ENCODE assay signal across 21 cellular contexts in genomic region chr11:13836666-13837065, GRCh38.
DNase-seq lines count a peak whose midpoint lies in the region; ATAC-seq, FAIRE-seq and TF ChIP-seq lines count a peak whose summit lies in the region.
"Had no signal": no experiment of that assay in that cellular context is flagged by ENCODE, and none has a peak within 500 bp of the region (broad histone marks: within the 10 kb centered on the region; RNA-seq: fewer than 3 reads in every experiment).

No MANE protein-coding gene starts in this region.

- H3K36me3 ChIP-seq in HCT116 (ENCODE audit: control insufficient read depth in 1 of 2, insufficient read depth in 2 of 2, low read length in 2 of 2) (no peaks in the 10 kb centered on the region), OCI-LY7 (ENCODE audit: insufficient read depth, low read length) (no peaks in the 10 kb centered on the region; the same call in 1 of the 2 replicates), keratinocyte (ENCODE audit: control insufficient read depth in 2 of 2, extremely low read depth in 1 of 2, insufficient read depth in 2 of 2, low read length in 2 of 2) (no peaks in the 10 kb centered on the region)
- H3K36me3 ChIP-seq: BLaER1, HAP-1 had no signal

- H4K20me1 ChIP-seq in HCT116 (ENCODE audit: insufficient read depth) (no peaks in the 10 kb centered on the region), OCI-LY7 (ENCODE audit: insufficient read depth, low read length) (no peaks in the 10 kb centered on the region), keratinocyte (ENCODE audit: control insufficient read depth, extremely low read depth, insufficient read depth, low read length) (no peaks in the 10 kb centered on the region)
- H4K20me1 ChIP-seq: BLaER1 had no signal

- peaks cover 3% of the 10 kb centered on the region for H3K9me1 ChIP-seq in keratinocyte (ENCODE audit: control insufficient read depth, extremely low read depth, insufficient read depth, low read length)

- RAD21 ChIA-PET in HCT116 (lab: Charles Lee; ENCODE audit: low non-redundant PET in 1 of 2, low total read pairs in 2 of 2, uncharacterized antibody in 2 of 2, unreplicated experiment in 2 of 2): no interaction called here

- H3K27me3 ChIP-seq in HCT116 (ENCODE audit: insufficient read depth, low read length): peaks cover 26% of the 10 kb centered on the region; the same call in 1 of the 2 replicates
- peaks cover 34% of the 10 kb centered on the region for H3K27me3 ChIP-seq in keratinocyte (ENCODE audit: control insufficient read depth, extremely low read depth, insufficient read depth, low read length)
- H3K27me3 ChIP-seq: BLaER1 had no signal

- no TSS peak for BruUV-seq in HCT116 (replicated peaks; lab: Mats Ljungman, UMichigan)
- BruUV-seq in OCI-LY7 (replicated peaks; lab: Mats Ljungman, UMichigan): no TSS peak

- no peak overlapping the region for H3K9ac ChIP-seq in HCT116 (ENCODE audit: low read length)
- no peak overlapping the region for H3K9ac ChIP-seq in keratinocyte (ENCODE audit: control insufficient read depth, extremely low read depth, insufficient read depth, low read length)
- H3K9ac ChIP-seq: BLaER1 had no signal

- no peak for TF ChIP-seq POLR2A in HCT116 (IDR thresholded peaks at IDR 0.05; ENCODE audit: borderline replicate concordance, extremely low read depth, insufficient read depth, insufficient read length)

- dilution Hi-C loops in keratinocyte (cut with MboI; ENCODE audit: extremely low pct_ligation_motif_present, low sequenced_read_pairs): no loop called here

- H3K27ac ChIP-seq in HCT116 (ENCODE audit: low read depth, low read length) (no peak overlapping the region), OCI-LY7 (ENCODE audit: low read depth, low read length, poor library complexity, severe bottlenecking) (no peak overlapping the region), keratinocyte (ENCODE audit: control insufficient read depth, insufficient read depth, low read length) (no peak overlapping the region)
- H3K27ac ChIP-seq: BLaER1, C4-2B had no signal

- CTCF ChIA-PET in HCT116 (lab: Charles Lee) (interaction anchor here (0.9 kb wide), 1 partner anchor 35 kb away, joined by 3 read pairs; no protein-coding TSS in a partner anchor), OCI-LY7 (lab: Charles Lee; ENCODE audit: unreplicated experiment) (interaction anchor here (0.7 to 1.1 kb wide), 2 partner anchors 11 to 64 kb away, joined by 3 read pairs; no protein-coding TSS in a partner anchor)

- H3K4me3 ChIP-seq in HCT116 (replicated peaks in 1 of 2; ENCODE audit: low read depth in 1 of 2, low read length in 2 of 2) (no peak overlapping the region), OCI-LY7 (ENCODE audit: low read depth, low read length, poor library complexity, severe bottlenecking) (no peak overlapping the region), keratinocyte (ENCODE audit: control insufficient read depth in 2 of 3, extremely low read depth in 1 of 3, insufficient read depth in 2 of 3, low read depth in 1 of 3, low read length in 3 of 3) (no peak overlapping the region)
- H3K4me3 ChIP-seq: BLaER1, GM23338, HAP-1 had no signal

- H3K9me2 ChIP-seq in HCT116 (ENCODE audit: insufficient read depth) (no peaks in the 10 kb centered on the region), OCI-LY7 (ENCODE audit: insufficient read depth, low read length) (no peaks in the 10 kb centered on the region)

- no peak overlapping the region for H2AFZ ChIP-seq in HCT116 (ENCODE audit: low read depth, low read length, poor library complexity, severe bottlenecking)
- peak overlapping the region; percentile 52; the same call in 1 of the 2 replicates for H2AFZ ChIP-seq in OCI-LY7 (ENCODE audit: low read length)
- H2AFZ ChIP-seq in keratinocyte (ENCODE audit: control insufficient read depth, low read length): no peak overlapping the region
- H2AFZ ChIP-seq: GM23338 had no signal

- H3K4me2 ChIP-seq in HCT116 (ENCODE audit: low read length) (peak overlapping the region; percentile 56), OCI-LY7 (ENCODE audit: low read length) (0 out of 2 replicates have a peak overlapping the region, but pooled peaks have one; percentile 2), keratinocyte (ENCODE audit: control insufficient read depth, extremely low read depth, insufficient read depth, low read depth, low read length) (no peak overlapping the region)
- H3K4me2 ChIP-seq: BLaER1, GM23338 had no signal

- H3K9me3 ChIP-seq in HCT116 (ENCODE audit: control insufficient read depth in 1 of 2, insufficient read depth in 1 of 2, low read depth in 1 of 2, low read length in 2 of 2): no peaks in the 10 kb centered on the region
- H3K9me3 ChIP-seq in OCI-LY7 (ENCODE audit: low read length): peaks cover 4% of the 10 kb centered on the region; the same call in 1 of the 2 replicates
- no peaks in the 10 kb centered on the region for H3K9me3 ChIP-seq in keratinocyte (ENCODE audit: control insufficient read depth, low read depth, low read length)
- H3K9me3 ChIP-seq: Caco-2, HAP-1 had no signal

- TF ChIP-seq RAD21 in HCT116 (IDR thresholded peaks at IDR 0.05; ENCODE audit: low read depth): no peak

- POLR2A ChIA-PET in HCT116 (lab: Charles Lee): no interaction called here
- POLR2A ChIA-PET in OCI-LY7 (lab: Charles Lee): interaction anchor here (0.6 to 2.7 kb wide), 6 partner anchors 14 to 188 kb away, joined by 3 to 7 read pairs (median 4); no protein-coding TSS in a partner anchor

- intact Hi-C loops in HCT116 (cut with micrococcal nuclease) (no loop called here), OCI-LY7 (cut with micrococcal nuclease; ENCODE audit: unreplicated experiment) (no loop called here)

- H3K79me2 ChIP-seq in HCT116 (ENCODE audit: insufficient read depth, low read length) (no peaks in the 10 kb centered on the region), OCI-LY7 (ENCODE audit: insufficient read depth, low read depth, low read length) (no peaks in the 10 kb centered on the region), keratinocyte (ENCODE audit: control insufficient read depth, insufficient read depth, low read length) (no peaks in the 10 kb centered on the region)

- ATAC-seq in HCT116 (peak; percentile 28), HG03097 (IDR thresholded peaks at IDR 0.05; ENCODE audit: low FRiP score, unreplicated experiment) (no peak)
- ATAC-seq: GM23338 had no signal

- H3K4me1 ChIP-seq in HCT116 (ENCODE audit: control insufficient read depth in 1 of 2, insufficient read depth in 2 of 2, low read length in 2 of 2): peaks cover 6 to 31% of the 10 kb centered on the region in 2 experiments
- peaks cover 53% of the 10 kb centered on the region for H3K4me1 ChIP-seq in OCI-LY7 (ENCODE audit: insufficient read depth, low read length, poor library complexity, severe bottlenecking)
- H3K4me1 ChIP-seq in keratinocyte (ENCODE audit: control insufficient read depth, extremely low read depth, insufficient read depth, low read length): peaks cover 23% of the 10 kb centered on the region
- H3K4me1 ChIP-seq: BLaER1, Caco-2, HAP-1 had no signal

- FAIRE-seq in keratinocyte (lab: Jason Lieb, UNC): peak; percentile 65
- FAIRE-seq: D721Med, GM19239 had no signal

- DNase-seq in A172 (ENCODE audit: low spot score) (peak; percentile 25), HCT116 (ENCODE audit: low read depth, low spot score) (no peak), OCI-LY7 (ENCODE audit: low spot score) (no peak), keratinocyte (ENCODE audit: low read depth, low spot score) (no peak), GM19240 (ENCODE audit: insufficient read length, low spot score) (no peak), NCI-H2081 treated with DMSO at 0.1 percent for 48 hours (lab: John Stamatoyannopoulos, UW) (no peak), AG20443 (ENCODE audit: low spot score) (no peak)
- DNase-seq: 8988T; Caco-2; CD4-positive, CD25-positive, alpha-beta regulatory T cell; CD8-positive, alpha-beta T cell; DMS 273 treated with DMSO at 0.1 percent for 48 hours; DMS79; EL had no signal

- no peak for TF ChIP-seq CTCF in HCT116 (IDR thresholded peaks at IDR 0.05 in 2 of 3, conservative IDR thresholded peaks at IDR 0.05 in 1 of 3; ENCODE audit: borderline replicate concordance in 1 of 3, insufficient read depth in 1 of 3, low read depth in 2 of 3, low read length in 2 of 3)
- no peak for TF ChIP-seq CTCF in OCI-LY7 (conservative IDR thresholded peaks at IDR 0.05; ENCODE audit: low read length)
- TF ChIP-seq CTCF in keratinocyte (optimal IDR thresholded peaks at IDR 0.05 in 1 of 3, IDR thresholded peaks at IDR 0.05 in 1 of 3, conservative IDR thresholded peaks at IDR 0.05 in 1 of 3; ENCODE audit: extremely low read depth in 1 of 3, insufficient read depth in 2 of 3, low read length in 3 of 3): no peak

TF ChIP-seq in HCT116, 20 proteins besides CTCF, POLR2A, EP300 and RAD21:
- no peak for TF ChIP-seq CEBPB (IDR thresholded peaks at IDR 0.05; ENCODE audit: low read depth)
- TF ChIP-seq TCF7L2 (IDR thresholded peaks at IDR 0.05; ENCODE audit: borderline replicate concordance, extremely low read depth, insufficient read depth, insufficient read length): no peak
- TF ChIP-seq, protein P1, sequence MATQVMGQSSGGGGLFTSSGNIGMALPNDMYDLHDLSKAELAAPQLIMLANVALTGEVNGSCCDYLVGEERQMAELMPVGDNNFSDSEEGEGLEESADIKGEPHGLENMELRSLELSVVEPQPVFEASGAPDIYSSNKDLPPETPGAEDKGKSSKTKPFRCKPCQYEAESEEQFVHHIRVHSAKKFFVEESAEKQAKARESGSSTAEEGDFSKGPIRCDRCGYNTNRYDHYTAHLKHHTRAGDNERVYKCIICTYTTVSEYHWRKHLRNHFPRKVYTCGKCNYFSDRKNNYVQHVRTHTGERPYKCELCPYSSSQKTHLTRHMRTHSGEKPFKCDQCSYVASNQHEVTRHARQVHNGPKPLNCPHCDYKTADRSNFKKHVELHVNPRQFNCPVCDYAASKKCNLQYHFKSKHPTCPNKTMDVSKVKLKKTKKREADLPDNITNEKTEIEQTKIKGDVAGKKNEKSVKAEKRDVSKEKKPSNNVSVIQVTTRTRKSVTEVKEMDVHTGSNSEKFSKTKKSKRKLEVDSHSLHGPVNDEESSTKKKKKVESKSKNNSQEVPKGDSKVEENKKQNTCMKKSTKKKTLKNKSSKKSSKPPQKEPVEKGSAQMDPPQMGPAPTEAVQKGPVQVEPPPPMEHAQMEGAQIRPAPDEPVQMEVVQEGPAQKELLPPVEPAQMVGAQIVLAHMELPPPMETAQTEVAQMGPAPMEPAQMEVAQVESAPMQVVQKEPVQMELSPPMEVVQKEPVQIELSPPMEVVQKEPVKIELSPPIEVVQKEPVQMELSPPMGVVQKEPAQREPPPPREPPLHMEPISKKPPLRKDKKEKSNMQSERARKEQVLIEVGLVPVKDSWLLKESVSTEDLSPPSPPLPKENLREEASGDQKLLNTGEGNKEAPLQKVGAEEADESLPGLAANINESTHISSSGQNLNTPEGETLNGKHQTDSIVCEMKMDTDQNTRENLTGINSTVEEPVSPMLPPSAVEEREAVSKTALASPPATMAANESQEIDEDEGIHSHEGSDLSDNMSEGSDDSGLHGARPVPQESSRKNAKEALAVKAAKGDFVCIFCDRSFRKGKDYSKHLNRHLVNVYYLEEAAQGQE (IDR thresholded peaks at IDR 0.05; ENCODE audit: low read depth): no peak
